1 cellular context compared by ENCODE assay signal in the genomic region with DNA sequence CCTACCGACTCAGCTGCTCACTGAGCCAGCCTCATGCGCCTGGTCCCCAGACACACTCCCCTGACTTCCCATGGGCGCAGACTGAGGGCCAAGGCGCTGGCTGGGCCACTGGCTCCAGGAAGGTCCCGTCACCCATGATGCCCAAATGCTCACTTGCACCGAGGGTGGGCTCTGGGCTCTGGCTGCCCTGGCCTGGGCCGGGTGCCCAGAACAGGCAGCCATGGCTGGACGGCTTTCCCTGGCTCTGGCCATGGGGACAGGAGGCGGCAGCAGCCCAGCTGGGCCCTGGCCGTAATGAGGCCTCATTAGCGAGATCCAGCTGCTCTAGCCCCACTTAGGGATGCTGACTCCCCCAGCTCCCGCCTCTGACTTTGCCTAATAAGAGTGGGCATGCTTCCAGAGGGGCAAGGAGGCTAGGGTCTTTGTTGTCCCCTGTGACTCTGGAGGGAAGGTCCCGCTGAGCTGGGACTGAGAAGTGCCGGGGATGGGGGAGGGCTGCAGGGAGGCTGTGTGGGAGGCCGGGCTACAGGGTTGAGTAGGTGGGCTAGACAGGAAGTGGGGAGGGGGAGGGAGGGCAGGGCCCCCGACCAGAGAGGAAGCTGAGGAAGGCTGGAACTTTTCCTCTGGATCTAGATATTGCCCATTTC.
TF ChIP-seq lines count a peak whose summit lies in the region.

No MANE protein-coding gene starts in this region.

TF ChIP-seq in SK-N-SH treated with all-trans-retinoic acid at 6 μM for 48 hours, 23 proteins besides CTCF, POLR2A, EP300 and RAD21 (continued from another document):
- TF ChIP-seq ZNF565 (CRISPR knock-in tag; conservative IDR thresholded peaks at IDR 0.05; ENCODE audit: low read depth) (no peak), RARB (CRISPR knock-in tag; IDR thresholded peaks at IDR 0.05) (no peak), OSR1 (CRISPR knock-in tag; IDR thresholded peaks at IDR 0.05) (no peak), GLIS3 (CRISPR knock-in tag; IDR thresholded peaks at IDR 0.05) (no peak)
- TF ChIP-seq, protein P1, sequence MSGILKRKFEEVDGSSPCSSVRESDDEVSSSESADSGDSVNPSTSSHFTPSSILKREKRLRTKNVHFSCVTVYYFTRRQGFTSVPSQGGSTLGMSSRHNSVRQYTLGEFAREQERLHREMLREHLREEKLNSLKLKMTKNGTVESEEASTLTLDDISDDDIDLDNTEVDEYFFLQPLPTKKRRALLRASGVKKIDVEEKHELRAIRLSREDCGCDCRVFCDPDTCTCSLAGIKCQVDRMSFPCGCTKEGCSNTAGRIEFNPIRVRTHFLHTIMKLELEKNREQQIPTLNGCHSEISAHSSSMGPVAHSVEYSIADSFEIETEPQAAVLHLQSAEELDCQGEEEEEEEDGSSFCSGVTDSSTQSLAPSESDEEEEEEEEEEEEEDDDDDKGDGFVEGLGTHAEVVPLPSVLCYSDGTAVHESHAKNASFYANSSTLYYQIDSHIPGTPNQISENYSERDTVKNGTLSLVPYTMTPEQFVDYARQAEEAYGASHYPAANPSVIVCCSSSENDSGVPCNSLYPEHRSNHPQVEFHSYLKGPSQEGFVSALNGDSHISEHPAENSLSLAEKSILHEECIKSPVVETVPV (CRISPR knock-in tag; IDR thresholded peaks at IDR 0.05), result no peak
- TF ChIP-seq, protein P2, sequence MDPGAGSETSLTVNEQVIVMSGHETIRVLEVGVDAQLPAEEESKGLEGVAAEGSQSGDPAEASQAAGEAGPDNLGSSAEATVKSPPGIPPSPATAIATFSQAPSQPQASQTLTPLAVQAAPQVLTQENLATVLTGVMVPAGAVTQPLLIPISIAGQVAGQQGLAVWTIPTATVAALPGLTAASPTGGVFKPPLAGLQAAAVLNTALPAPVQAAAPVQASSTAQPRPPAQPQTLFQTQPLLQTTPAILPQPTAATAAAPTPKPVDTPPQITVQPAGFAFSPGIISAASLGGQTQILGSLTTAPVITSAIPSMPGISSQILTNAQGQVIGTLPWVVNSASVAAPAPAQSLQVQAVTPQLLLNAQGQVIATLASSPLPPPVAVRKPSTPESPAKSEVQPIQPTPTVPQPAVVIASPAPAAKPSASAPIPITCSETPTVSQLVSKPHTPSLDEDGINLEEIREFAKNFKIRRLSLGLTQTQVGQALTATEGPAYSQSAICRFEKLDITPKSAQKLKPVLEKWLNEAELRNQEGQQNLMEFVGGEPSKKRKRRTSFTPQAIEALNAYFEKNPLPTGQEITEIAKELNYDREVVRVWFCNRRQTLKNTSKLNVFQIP (CRISPR knock-in tag; IDR thresholded peaks at IDR 0.05; ENCODE audit: borderline replicate concordance, low read depth), result no peak
